ENCODE assay signal across 1 cellular context in the genomic region with DNA sequence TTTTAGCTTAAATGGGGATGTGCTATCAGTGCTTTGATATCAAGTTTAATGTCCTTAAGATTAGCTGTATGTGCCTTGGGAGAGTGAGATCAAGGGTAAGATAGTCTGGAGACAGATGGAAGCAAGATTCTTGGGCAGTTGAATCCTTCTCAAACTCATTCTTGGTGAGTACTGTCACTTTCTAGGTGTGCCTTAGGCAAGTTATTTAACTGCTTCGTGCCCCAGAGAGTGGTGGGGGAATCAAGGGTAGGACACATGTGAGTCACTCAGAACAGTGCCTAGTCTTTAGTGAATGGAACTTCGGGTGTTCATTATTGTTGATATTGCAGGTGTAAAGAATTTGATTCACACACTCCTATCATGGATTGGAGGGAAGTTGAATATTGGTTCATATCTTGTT.
TF ChIP-seq lines count a peak whose summit lies in the region.

No MANE protein-coding gene starts in this region.

TF ChIP-seq in SK-N-SH treated with all-trans-retinoic acid at 6 μM for 48 hours, 23 proteins besides CTCF, POLR2A, EP300 and RAD21 (continued from another document):
- TF ChIP-seq, protein P1, sequence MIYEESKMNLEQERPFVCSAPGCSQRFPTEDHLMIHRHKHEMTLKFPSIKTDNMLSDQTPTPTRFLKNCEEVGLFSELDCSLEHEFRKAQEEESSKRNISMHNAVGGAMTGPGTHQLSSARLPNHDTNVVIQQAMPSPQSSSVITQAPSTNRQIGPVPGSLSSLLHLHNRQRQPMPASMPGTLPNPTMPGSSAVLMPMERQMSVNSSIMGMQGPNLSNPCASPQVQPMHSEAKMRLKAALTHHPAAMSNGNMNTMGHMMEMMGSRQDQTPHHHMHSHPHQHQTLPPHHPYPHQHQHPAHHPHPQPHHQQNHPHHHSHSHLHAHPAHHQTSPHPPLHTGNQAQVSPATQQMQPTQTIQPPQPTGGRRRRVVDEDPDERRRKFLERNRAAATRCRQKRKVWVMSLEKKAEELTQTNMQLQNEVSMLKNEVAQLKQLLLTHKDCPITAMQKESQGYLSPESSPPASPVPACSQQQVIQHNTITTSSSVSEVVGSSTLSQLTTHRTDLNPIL (CRISPR knock-in tag; IDR thresholded peaks at IDR 0.05; ENCODE audit: low read depth) = no peak
